ENCODE assay signal across 1 cellular context in the genomic region with DNA sequence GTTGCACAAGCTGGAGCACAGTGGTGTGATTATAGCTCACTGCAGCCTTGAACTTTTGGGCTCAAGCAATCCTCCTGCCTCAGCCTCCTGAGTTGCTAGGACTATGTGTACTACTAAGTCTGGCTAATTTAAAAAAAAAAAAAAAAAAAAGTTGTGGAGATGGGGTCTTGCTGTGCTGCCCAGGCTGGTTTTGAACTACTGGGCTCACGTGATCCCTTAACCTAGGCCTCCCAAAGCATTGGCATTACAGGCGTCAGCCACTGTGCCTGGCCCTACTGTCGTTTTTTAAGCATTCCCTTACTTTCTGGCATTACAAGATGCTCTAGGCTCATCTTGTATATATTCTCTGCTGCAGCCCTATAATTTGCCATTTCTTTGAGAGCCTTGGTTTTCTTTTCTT.
TF ChIP-seq lines count a peak whose summit lies in the region.

No MANE protein-coding gene starts in this region.

TF ChIP-seq in IMR-90, 13 proteins besides CTCF, POLR2A, EP300 and RAD21:
- TF ChIP-seq, protein P1, sequence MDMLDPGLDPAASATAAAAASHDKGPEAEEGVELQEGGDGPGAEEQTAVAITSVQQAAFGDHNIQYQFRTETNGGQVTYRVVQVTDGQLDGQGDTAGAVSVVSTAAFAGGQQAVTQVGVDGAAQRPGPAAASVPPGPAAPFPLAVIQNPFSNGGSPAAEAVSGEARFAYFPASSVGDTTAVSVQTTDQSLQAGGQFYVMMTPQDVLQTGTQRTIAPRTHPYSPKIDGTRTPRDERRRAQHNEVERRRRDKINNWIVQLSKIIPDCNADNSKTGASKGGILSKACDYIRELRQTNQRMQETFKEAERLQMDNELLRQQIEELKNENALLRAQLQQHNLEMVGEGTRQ (IDR thresholded peaks at IDR 0.05; ENCODE audit: low read depth, low read length) = no peak
- no peak for TF ChIP-seq MXI1 (IDR thresholded peaks at IDR 0.05; ENCODE audit: borderline replicate concordance, low read depth, low read length)
- TF ChIP-seq SMC3 (IDR thresholded peaks at IDR 0.05; ENCODE audit: low read depth, low read length) = no peak
- TF ChIP-seq MAZ (IDR thresholded peaks at IDR 0.05; ENCODE audit: borderline replicate concordance, low read depth, low read length) = no peak
- no peak for TF ChIP-seq FOS (IDR thresholded peaks at IDR 0.05; ENCODE audit: low read depth, low read length)
- no peak for TF ChIP-seq RCOR1 (IDR thresholded peaks at IDR 0.05; ENCODE audit: insufficient replicate concordance, low read length)
- no peak for TF ChIP-seq RFX5 (IDR thresholded peaks at IDR 0.05; ENCODE audit: low read depth, low read length)
- TF ChIP-seq MAFK (IDR thresholded peaks at IDR 0.05; ENCODE audit: low read depth, low read length) = no peak
- no peak for TF ChIP-seq BHLHE40 (IDR thresholded peaks at IDR 0.05; ENCODE audit: low read depth, low read length)
- TF ChIP-seq CEBPB (IDR thresholded peaks at IDR 0.05; ENCODE audit: low read depth, low read length) = no peak
- no peak for TF ChIP-seq CHD1 (IDR thresholded peaks at IDR 0.05; ENCODE audit: low read depth, low read length)
- TF ChIP-seq, protein P2, sequence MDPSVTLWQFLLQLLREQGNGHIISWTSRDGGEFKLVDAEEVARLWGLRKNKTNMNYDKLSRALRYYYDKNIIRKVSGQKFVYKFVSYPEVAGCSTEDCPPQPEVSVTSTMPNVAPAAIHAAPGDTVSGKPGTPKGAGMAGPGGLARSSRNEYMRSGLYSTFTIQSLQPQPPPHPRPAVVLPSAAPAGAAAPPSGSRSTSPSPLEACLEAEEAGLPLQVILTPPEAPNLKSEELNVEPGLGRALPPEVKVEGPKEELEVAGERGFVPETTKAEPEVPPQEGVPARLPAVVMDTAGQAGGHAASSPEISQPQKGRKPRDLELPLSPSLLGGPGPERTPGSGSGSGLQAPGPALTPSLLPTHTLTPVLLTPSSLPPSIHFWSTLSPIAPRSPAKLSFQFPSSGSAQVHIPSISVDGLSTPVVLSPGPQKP (IDR thresholded peaks at IDR 0.05; ENCODE audit: borderline replicate concordance, low read depth, low read length) = no peak
- no peak for TF ChIP-seq NFE2L2 (IDR thresholded peaks at IDR 0.05; ENCODE audit: low read depth, low read length)
